ENCODE assay signal across 17 cellular contexts in genomic region chr7:69622014-69622818, GRCh38.
"Had no signal": no experiment of that assay in that cellular context is flagged by ENCODE, and none has a peak within 500 bp of the region (broad histone marks: within the 10 kb centered on the region; RNA-seq: fewer than 3 reads in every experiment).

No MANE protein-coding gene starts in this region.

- H3K9me3 ChIP-seq: right atrium auricular region, tibial nerve, uterus had no signal

- H3K27ac Mint-ChIP-seq: nephron, progenitor cell of endocrine pancreas had no signal

- H3K4me3 ChIP-seq: coronary artery, right atrium auricular region, skin epidermis, tibial nerve, uterus had no signal

- H3K27me3 Mint-ChIP-seq: progenitor cell of endocrine pancreas had no signal

- H3K27ac ChIP-seq: brain microvascular endothelial cell, coronary artery, right atrium auricular region, skin epidermis, tibial nerve, uterus had no signal

- H3K4me3 Mint-ChIP-seq: central memory CD8-positive, alpha-beta T cell; nephron had no signal

- H3K9me3 Mint-ChIP-seq: central memory CD8-positive, alpha-beta T cell; nephron had no signal

- H3K27me3 ChIP-seq: brain microvascular endothelial cell, right atrium auricular region, tibial nerve, uterus had no signal

- H3K36me3 ChIP-seq: brain microvascular endothelial cell, right atrium auricular region, tibial nerve, uterus had no signal

- DNase-seq: activated CD4-positive, CD25-positive, alpha-beta regulatory T cell treated with anti-CD3 and anti-CD28 coated beads, Interleukin-2, amount 50 U/mL, for 72 hours; activated naive CD4-positive, alpha-beta T cell; anterior cingulate cortex; brain microvascular endothelial cell; foreskin fibroblast; glutamatergic neuron; stimulated activated CD4-positive, alpha-beta T cell treated with anti-CD3 and anti-CD28 coated beads, Interleukin-15, amount 100 ng/mL, for 24 hours; stimulated activated CD4-positive, alpha-beta T cell treated with anti-CD3 and anti-CD28 coated beads, Interleukin-4, amount 100 ng/mL, for 1 hour; stimulated activated naive CD4-positive, alpha-beta T cell; uterus had no signal

- H3K4me1 Mint-ChIP-seq: central memory CD8-positive, alpha-beta T cell had no signal
